In genomic region chr7:99497771-99498545, GRCh38 we compare ENCODE assay signal across 9 cellular contexts. TPM values are rescaled to one million over a fixed set of nuclear protein-coding genes. Genes with fewer than 3 reads are reported as not detected.
DNase-seq lines count a peak whose midpoint lies in the region; ATAC-seq, FAIRE-seq and TF ChIP-seq lines count a peak whose summit lies in the region.
"Had no signal": no experiment of that assay in that cellular context is flagged by ENCODE, and none has a peak within 500 bp of the region (broad histone marks: within the 10 kb centered on the region; RNA-seq: fewer than 3 reads in every experiment).

No MANE protein-coding gene starts in this region.

- CTCF ChIA-PET in activated naive CD4-positive, alpha-beta T cell treated with anti-CD3 and anti-CD28 coated beads, Interleukin-2, amount 10 ng/mL, durations not matched to agents 7 days and 5 days (lab: Charles Lee), result no interaction called here
- CTCF ChIA-PET in HepG2 (lab: Yijun Ruan, JAX; ENCODE audit: low intra/inter-chr PET ratio, low total read pairs), result no interaction called here

- no peak overlapping the region for H3K27ac ChIP-seq in HepG2 (ENCODE audit: extremely low read length, insufficient read depth, low read length)
- H3K27ac ChIP-seq in tibial artery, result no peak overlapping the region

- no peak overlapping the region for H2AFZ ChIP-seq in HepG2 (ENCODE audit: low read length)

- no peak for TF ChIP-seq RAD21 in HepG2 (CRISPR knock-in tag; IDR thresholded peaks at IDR 0.05)

- peaks cover 4% of the 10 kb centered on the region for H3K27me3 Mint-ChIP-seq in activated naive CD4-positive, alpha-beta T cell treated with anti-CD3 and anti-CD28 coated beads, Interleukin-2, amount 10 ng/mL, durations not matched to agents 7 days and 5 days
- no peaks in the 10 kb centered on the region for H3K27me3 Mint-ChIP-seq in activated naive CD8-positive, alpha-beta T cell

- H3K4me1 ChIP-seq in HepG2 (ENCODE audit: insufficient read depth, low read length) (peaks cover 17% of the 10 kb centered on the region), tibial artery (peaks cover 0 to 29% (median 23%) of the 10 kb centered on the region in 4 donors)

- H3K27me3 ChIP-seq in HepG2 (ENCODE audit: control insufficient read depth in 1 of 2, insufficient read depth in 2 of 2, low read length in 2 of 2) (no peaks in the 10 kb centered on the region; a peak in 1 of 5 replicates), tibial artery (no peaks in the 10 kb centered on the region)

- H3K36me3 ChIP-seq in HepG2 (replicated peaks in 1 of 2; ENCODE audit: control insufficient read depth in 1 of 2, insufficient read depth in 2 of 2, low read length in 2 of 2), result peaks cover 10 to 24% of the 10 kb centered on the region in 2 experiments
- peaks cover 38 to 56% (median 55%) of the 10 kb centered on the region in 3 donors for H3K36me3 ChIP-seq in tibial artery

- DNase-seq in activated naive CD4-positive, alpha-beta T cell treated with anti-CD3 and anti-CD28 coated beads, Interleukin-2, amount 10 ng/mL, durations not matched to agents 7 days and 5 days, result no peak
- no peak for DNase-seq in activated naive CD4-positive, alpha-beta T cell treated with Interleukin-2 at 50 U/mL for 16 hours
- DNase-seq in HepG2 (ENCODE audit: low spot score) (no peak), tibial artery (no peak), HUDEP-2 (lab: John Stamatoyannopoulos, UW; ENCODE audit: unreplicated experiment in 76 of 76) (no peak), NCI-H82 (lab: John Stamatoyannopoulos, UW) (no peak)
- DNase-seq: DMS 273 treated with DMSO at 0.1 percent for 48 hours had no signal

- TF ChIP-seq EP300 in HepG2 (IDR thresholded peaks at IDR 0.05; ENCODE audit: low read depth in 2 of 2, low read length in 2 of 2), result no peak
- no peak for TF ChIP-seq EP300 in HepG2 (CRISPR knock-in tag; IDR thresholded peaks at IDR 0.05; ENCODE audit: borderline replicate concordance)

- peak overlapping the region; percentile 96 for H3K4me3 Mint-ChIP-seq in activated naive CD4-positive, alpha-beta T cell treated with anti-CD3 and anti-CD28 coated beads, Interleukin-2, amount 10 ng/mL, durations not matched to agents 7 days and 5 days
- peak overlapping the region; percentile 99 for H3K4me3 Mint-ChIP-seq in activated naive CD8-positive, alpha-beta T cell

- H3K9ac ChIP-seq in HepG2 (ENCODE audit: insufficient read depth, low read depth, low read length), result peak overlapping the region; percentile 85

- H3K9me3 ChIP-seq in HepG2 (ENCODE audit: low read length), result no peaks in the 10 kb centered on the region
- H3K9me3 ChIP-seq in tibial artery, result peaks cover 0 to 22% (median 20%) of the 10 kb centered on the region in 3 donors

- 65% methylated on average over 6 of the region's 6 CpGs for WGBS in HepG2 (ENCODE audit: low lambda C conversion rate)

- peaks cover 16% of the 10 kb centered on the region for H3K9me3 Mint-ChIP-seq in activated naive CD4-positive, alpha-beta T cell treated with anti-CD3 and anti-CD28 coated beads, Interleukin-2, amount 10 ng/mL, durations not matched to agents 7 days and 5 days
- H3K9me3 Mint-ChIP-seq in activated naive CD8-positive, alpha-beta T cell (ENCODE audit: low read depth), result peaks cover 8% of the 10 kb centered on the region

- peaks cover 40% of the 10 kb centered on the region for H3K79me2 ChIP-seq in HepG2 (ENCODE audit: insufficient read depth, low read length)

- peaks cover 18% of the 10 kb centered on the region for H3K4me1 Mint-ChIP-seq in activated naive CD4-positive, alpha-beta T cell treated with anti-CD3 and anti-CD28 coated beads, Interleukin-2, amount 10 ng/mL, durations not matched to agents 7 days and 5 days
- H3K4me1 Mint-ChIP-seq in activated naive CD8-positive, alpha-beta T cell (ENCODE audit: low read depth), result peaks cover 27% of the 10 kb centered on the region

- in situ Hi-C loops in HepG2 (cut with HindIII; ENCODE audit: extremely low pct_ligation_motif_present, low pct_unique_long_range_greater_than_20kb), result no loop called here

- no peak for TF ChIP-seq POLR2A in HepG2 (IDR thresholded peaks at IDR 0.05; ENCODE audit: insufficient read depth in 1 of 2, low read depth in 2 of 2, low read length in 2 of 2)

- peak overlapping the region; percentile 100 for H3K27ac Mint-ChIP-seq in activated naive CD4-positive, alpha-beta T cell treated with anti-CD3 and anti-CD28 coated beads, Interleukin-2, amount 10 ng/mL, durations not matched to agents 7 days and 5 days
- H3K27ac Mint-ChIP-seq in activated naive CD8-positive, alpha-beta T cell, result peak overlapping the region; percentile 69

- H3K4me3 ChIP-seq in HepG2 (replicated peaks in 1 of 3; ENCODE audit: insufficient read depth in 1 of 3, low read depth in 2 of 3, low read length in 3 of 3) (peak overlapping the region; percentile 75 to 99 (median 98)), tibial artery (peak overlapping the region; percentile 90 to 96)

- no peak for FAIRE-seq in HepG2 (lab: Jason Lieb, UNC)

- peaks cover 60% of the 10 kb centered on the region for H3K36me3 Mint-ChIP-seq in activated naive CD4-positive, alpha-beta T cell treated with anti-CD3 and anti-CD28 coated beads, Interleukin-2, amount 10 ng/mL, durations not matched to agents 7 days and 5 days
- H3K36me3 Mint-ChIP-seq in activated naive CD8-positive, alpha-beta T cell, result peaks cover 20% of the 10 kb centered on the region

- peaks cover 17% of the 10 kb centered on the region for H4K20me1 ChIP-seq in HepG2 (ENCODE audit: insufficient read depth, low read length)

- POLR2A ChIA-PET in HepG2 (lab: Yijun Ruan, JAX), result interaction anchor here (1.0 kb wide), 1 partner anchor 32 kb away, joined by 3 read pairs; no protein-coding TSS in a partner anchor

- BruUV-seq in HepG2 (replicated peaks; lab: Mats Ljungman, UMichigan), result no TSS peak

- ATAC-seq in HepG2 (no peak), GM21447 (IDR thresholded peaks at IDR 0.05; ENCODE audit: unreplicated experiment) (no peak)

- intact Hi-C loops in HepG2 (cut with micrococcal nuclease; ENCODE audit: unreplicated experiment), result no loop called here
- intact Hi-C loops in tibial artery (cut with DNase I; ENCODE audit: low total_unique reads), result no loop called here

- peak overlapping the region; percentile 90 for H3K4me2 ChIP-seq in HepG2 (ENCODE audit: low read depth, low read length)

- TF ChIP-seq CTCF in HepG2 (CRISPR knock-in tag; IDR thresholded peaks at IDR 0.05), result no peak
- no peak for TF ChIP-seq CTCF in tibial artery (IDR thresholded peaks at IDR 0.05)

RNA-seq across cellular contexts. Expression of gene ZNF394, which starts 2.1 kb away (rescaled TPM):
- 18.7 and 19.6 TPM in 2 replicates for total RNA-seq in HepG2 (2016; rRNA removed; fragmentation: Illumina TruSeq; extraction: Trizol)
- total RNA-seq in HepG2 (2016; cell fraction: cytosol; rRNA removed; fragmentation: Illumina TruSeq; extraction: Trizol; ENCODE audit: low read depth), result 14.4 and 15.6 TPM in 2 replicates
- total RNA-seq in HepG2 (2016; cell fraction: insoluble cytoplasmic fraction; rRNA removed; fragmentation: Illumina TruSeq; extraction: Trizol), result 17.1 and 18.1 TPM in 2 replicates
- 18.0 and 18.1 TPM in 2 replicates for total RNA-seq in HepG2 (2016; cell fraction: membrane; rRNA removed; fragmentation: Illumina TruSeq; extraction: Trizol)
- 12.9 and 15.2 TPM in 2 replicates for total RNA-seq in HepG2 (2016; cell fraction: nucleus; rRNA removed; fragmentation: Illumina TruSeq; extraction: Trizol)
- 7.8 and 8.6 TPM in 2 replicates for polyA plus RNA-seq in HepG2 (2011; rRNA removed)
- 6.9 and 7.2 TPM in 2 replicates for polyA plus RNA-seq in HepG2 (2011; cell fraction: cytosol; rRNA removed)
- 9.1 and 13.1 TPM in 2 replicates for polyA plus RNA-seq in HepG2 (2011; cell fraction: nucleus; rRNA removed)
- polyA plus RNA-seq in HepG2 (2012), result 7.0 and 7.3 TPM in 2 replicates
- polyA plus RNA-seq in HepG2 (2016; cell fraction: cytosol; fragmentation: Illumina TruSeq; extraction: Trizol; ENCODE audit: low read depth), result 2.2 and 2.9 TPM in 2 replicates
- 12.0 and 13.7 TPM in 2 replicates for polyA plus RNA-seq in HepG2 (2016; cell fraction: insoluble cytoplasmic fraction; fragmentation: Illumina TruSeq; extraction: Trizol; ENCODE audit: low read depth)
- polyA plus RNA-seq in HepG2 (2016; cell fraction: membrane; fragmentation: Illumina TruSeq; extraction: Trizol; ENCODE audit: low read depth), result 4.1 and 4.3 TPM in 2 replicates
- polyA plus RNA-seq in HepG2 (2016; cell fraction: nucleus; fragmentation: Illumina TruSeq; extraction: Trizol; ENCODE audit: insufficient read depth, low read depth), result 20.5 and 23.9 TPM in 2 replicates
- 9.5 and 16.3 TPM in 2 replicates for polyA minus RNA-seq in HepG2 (2011; rRNA and poly(A)+ RNA removed; ENCODE audit: low replicate concordance)
- 7.2 and 9.4 TPM in 2 replicates for polyA minus RNA-seq in HepG2 (2011; cell fraction: cytosol; rRNA and poly(A)+ RNA removed)
- polyA minus RNA-seq in HepG2 (2011; cell fraction: nucleus; rRNA and poly(A)+ RNA removed), result 20.2 and 23.1 TPM in 2 replicates

RNA-seq across cellular contexts. Expression of gene ZKSCAN5, which starts 6.5 kb away (rescaled TPM):
- 11.7 and 14.4 TPM in 2 replicates for total RNA-seq in HepG2 (2016; rRNA removed; fragmentation: Illumina TruSeq; extraction: Trizol)
- total RNA-seq in HepG2 (2016; cell fraction: cytosol; rRNA removed; fragmentation: Illumina TruSeq; extraction: Trizol; ENCODE audit: low read depth), result 2.1 and 2.3 TPM in 2 replicates
- total RNA-seq in HepG2 (2016; cell fraction: insoluble cytoplasmic fraction; rRNA removed; fragmentation: Illumina TruSeq; extraction: Trizol), result 11.7 and 14.5 TPM in 2 replicates
- 7.0 and 7.8 TPM in 2 replicates for total RNA-seq in HepG2 (2016; cell fraction: membrane; rRNA removed; fragmentation: Illumina TruSeq; extraction: Trizol)
- 7.9 and 10.0 TPM in 2 replicates for total RNA-seq in HepG2 (2016; cell fraction: nucleus; rRNA removed; fragmentation: Illumina TruSeq; extraction: Trizol)
- polyA plus RNA-seq in HepG2 (2011; rRNA removed), result 5.2 and 5.5 TPM in 2 replicates
- polyA plus RNA-seq in HepG2 (2011; cell fraction: cytosol; rRNA removed), result 3.4 and 4.6 TPM in 2 replicates
- 4.1 and 5.2 TPM in 2 replicates for polyA plus RNA-seq in HepG2 (2011; cell fraction: nucleus; rRNA removed)
- polyA plus RNA-seq in HepG2 (2012), result 5.5 and 5.7 TPM in 2 replicates
- polyA plus RNA-seq in HepG2 (2016; cell fraction: cytosol; fragmentation: Illumina TruSeq; extraction: Trizol; ENCODE audit: low read depth), result 1.1 TPM in 2 replicates
- polyA plus RNA-seq in HepG2 (2016; cell fraction: insoluble cytoplasmic fraction; fragmentation: Illumina TruSeq; extraction: Trizol; ENCODE audit: low read depth), result 11.4 and 12.4 TPM in 2 replicates
- 3.6 and 3.8 TPM in 2 replicates for polyA plus RNA-seq in HepG2 (2016; cell fraction: membrane; fragmentation: Illumina TruSeq; extraction: Trizol; ENCODE audit: low read depth)
- polyA plus RNA-seq in HepG2 (2016; cell fraction: nucleus; fragmentation: Illumina TruSeq; extraction: Trizol; ENCODE audit: insufficient read depth, low read depth), result 12.5 and 12.6 TPM in 2 replicates
- 10.3 and 16.0 TPM in 2 replicates for polyA minus RNA-seq in HepG2 (2011; rRNA and poly(A)+ RNA removed; ENCODE audit: low replicate concordance)
- polyA minus RNA-seq in HepG2 (2011; cell fraction: cytosol; rRNA and poly(A)+ RNA removed), result 6.9 and 7.2 TPM in 2 replicates
- polyA minus RNA-seq in HepG2 (2011; cell fraction: nucleus; rRNA and poly(A)+ RNA removed), result 13.4 and 16.0 TPM in 2 replicates

RNA-seq across cellular contexts. Expression of gene ZNF789, which starts 25.3 kb away (rescaled TPM):
- total RNA-seq in HepG2 (2016; rRNA removed; fragmentation: Illumina TruSeq; extraction: Trizol), result 15.3 and 19.8 TPM in 2 replicates
- 3.7 and 4.4 TPM in 2 replicates for total RNA-seq in HepG2 (2016; cell fraction: cytosol; rRNA removed; fragmentation: Illumina TruSeq; extraction: Trizol; ENCODE audit: low read depth)
- total RNA-seq in HepG2 (2016; cell fraction: insoluble cytoplasmic fraction; rRNA removed; fragmentation: Illumina TruSeq; extraction: Trizol), result 15.1 and 21.5 TPM in 2 replicates
- total RNA-seq in HepG2 (2016; cell fraction: membrane; rRNA removed; fragmentation: Illumina TruSeq; extraction: Trizol), result 7.7 and 8.6 TPM in 2 replicates
- 26.7 and 33.3 TPM in 2 replicates for total RNA-seq in HepG2 (2016; cell fraction: nucleus; rRNA removed; fragmentation: Illumina TruSeq; extraction: Trizol)
- polyA plus RNA-seq in HepG2 (2011; rRNA removed), result 23.6 and 25.1 TPM in 2 replicates
- 5.3 and 6.0 TPM in 2 replicates for polyA plus RNA-seq in HepG2 (2011; cell fraction: cytosol; rRNA removed)
- 37.8 and 43.5 TPM in 2 replicates for polyA plus RNA-seq in HepG2 (2011; cell fraction: nucleus; rRNA removed)
- 14.1 and 19.0 TPM in 2 replicates for polyA plus RNA-seq in HepG2 (2012)
- polyA plus RNA-seq in HepG2 (2016; cell fraction: cytosol; fragmentation: Illumina TruSeq; extraction: Trizol; ENCODE audit: low read depth), result 1.8 and 2.2 TPM in 2 replicates
- polyA plus RNA-seq in HepG2 (2016; cell fraction: insoluble cytoplasmic fraction; fragmentation: Illumina TruSeq; extraction: Trizol; ENCODE audit: low read depth), result 13.3 and 13.4 TPM in 2 replicates
- polyA plus RNA-seq in HepG2 (2016; cell fraction: membrane; fragmentation: Illumina TruSeq; extraction: Trizol; ENCODE audit: low read depth), result 4.7 and 4.8 TPM in 2 replicates
- 98.8 and 103 TPM in 2 replicates for polyA plus RNA-seq in HepG2 (2016; cell fraction: nucleus; fragmentation: Illumina TruSeq; extraction: Trizol; ENCODE audit: insufficient read depth, low read depth)
- polyA minus RNA-seq in HepG2 (2011; rRNA and poly(A)+ RNA removed; ENCODE audit: low replicate concordance), result 12.0 and 13.0 TPM in 2 replicates
- 3.8 and 4.5 TPM in 2 replicates for polyA minus RNA-seq in HepG2 (2011; cell fraction: cytosol; rRNA and poly(A)+ RNA removed)
- polyA minus RNA-seq in HepG2 (2011; cell fraction: nucleus; rRNA and poly(A)+ RNA removed), result 35.5 and 38.5 TPM in 2 replicates

RNA-seq across cellular contexts. Expression of gene ATP5MF, which starts 32.0 kb away (rescaled TPM):
- 763 and 795 TPM in 2 replicates for total RNA-seq in HepG2 (2016; rRNA removed; fragmentation: Illumina TruSeq; extraction: Trizol)
- total RNA-seq in HepG2 (2016; cell fraction: cytosol; rRNA removed; fragmentation: Illumina TruSeq; extraction: Trizol; ENCODE audit: low read depth), result 192 and 225 TPM in 2 replicates
- total RNA-seq in HepG2 (2016; cell fraction: insoluble cytoplasmic fraction; rRNA removed; fragmentation: Illumina TruSeq; extraction: Trizol), result 739 and 853 TPM in 2 replicates
- total RNA-seq in HepG2 (2016; cell fraction: membrane; rRNA removed; fragmentation: Illumina TruSeq; extraction: Trizol), result 219 and 221 TPM in 2 replicates
- total RNA-seq in HepG2 (2016; cell fraction: nucleus; rRNA removed; fragmentation: Illumina TruSeq; extraction: Trizol), result 218 and 231 TPM in 2 replicates
- polyA plus RNA-seq in HepG2 (2011; rRNA removed), result 499 and 597 TPM in 2 replicates
- 2,085 and 3,530 TPM in 2 replicates for polyA plus RNA-seq in HepG2 (2011; cell fraction: cytosol; rRNA removed)
- polyA plus RNA-seq in HepG2 (2011; cell fraction: nucleus; rRNA removed), result 244 and 284 TPM in 2 replicates
- 637 and 680 TPM in 2 replicates for polyA plus RNA-seq in HepG2 (2012)
- 248 and 262 TPM in 2 replicates for polyA plus RNA-seq in HepG2 (2016; cell fraction: cytosol; fragmentation: Illumina TruSeq; extraction: Trizol; ENCODE audit: low read depth)
- polyA plus RNA-seq in HepG2 (2016; cell fraction: insoluble cytoplasmic fraction; fragmentation: Illumina TruSeq; extraction: Trizol; ENCODE audit: low read depth), result 929 and 1,047 TPM in 2 replicates
- polyA plus RNA-seq in HepG2 (2016; cell fraction: membrane; fragmentation: Illumina TruSeq; extraction: Trizol; ENCODE audit: low read depth), result 251 and 271 TPM in 2 replicates
- polyA plus RNA-seq in HepG2 (2016; cell fraction: nucleus; fragmentation: Illumina TruSeq; extraction: Trizol; ENCODE audit: insufficient read depth, low read depth), result 503 and 520 TPM in 2 replicates
- polyA minus RNA-seq in HepG2 (2011; rRNA and poly(A)+ RNA removed; ENCODE audit: low replicate concordance), result 52.9 and 245 TPM in 2 replicates
- 117 and 125 TPM in 2 replicates for polyA minus RNA-seq in HepG2 (2011; cell fraction: cytosol; rRNA and poly(A)+ RNA removed)
- polyA minus RNA-seq in HepG2 (2011; cell fraction: nucleus; rRNA and poly(A)+ RNA removed), result 49.1 and 56.3 TPM in 2 replicates

RNA-seq across cellular contexts. Expression of gene FAM200A, which starts 54.0 kb away (rescaled TPM):
- 6.3 and 10.4 TPM in 2 replicates for total RNA-seq in HepG2 (2016; rRNA removed; fragmentation: Illumina TruSeq; extraction: Trizol)
- total RNA-seq in HepG2 (2016; cell fraction: cytosol; rRNA removed; fragmentation: Illumina TruSeq; extraction: Trizol; ENCODE audit: low read depth), result 1.0 and 1.3 TPM in 2 replicates
- 6.0 and 8.6 TPM in 2 replicates for total RNA-seq in HepG2 (2016; cell fraction: insoluble cytoplasmic fraction; rRNA removed; fragmentation: Illumina TruSeq; extraction: Trizol)
- 3.2 and 3.9 TPM in 2 replicates for total RNA-seq in HepG2 (2016; cell fraction: membrane; rRNA removed; fragmentation: Illumina TruSeq; extraction: Trizol)
- 3.5 and 4.0 TPM in 2 replicates for total RNA-seq in HepG2 (2016; cell fraction: nucleus; rRNA removed; fragmentation: Illumina TruSeq; extraction: Trizol)
- 4.7 and 5.4 TPM in 2 replicates for polyA plus RNA-seq in HepG2 (2011; rRNA removed)
- polyA plus RNA-seq in HepG2 (2011; cell fraction: cytosol; rRNA removed), result 3.4 and 4.4 TPM in 2 replicates
- polyA plus RNA-seq in HepG2 (2011; cell fraction: nucleus; rRNA removed), result 0.87 and 1.9 TPM in 2 replicates
- 4.5 and 5.0 TPM in 2 replicates for polyA plus RNA-seq in HepG2 (2012)
- polyA plus RNA-seq in HepG2 (2016; cell fraction: cytosol; fragmentation: Illumina TruSeq; extraction: Trizol; ENCODE audit: low read depth), result 0.53 and 0.85 TPM in 2 replicates
- 8.3 and 10.1 TPM in 2 replicates for polyA plus RNA-seq in HepG2 (2016; cell fraction: insoluble cytoplasmic fraction; fragmentation: Illumina TruSeq; extraction: Trizol; ENCODE audit: low read depth)
- polyA plus RNA-seq in HepG2 (2016; cell fraction: membrane; fragmentation: Illumina TruSeq; extraction: Trizol; ENCODE audit: low read depth), result 1.4 and 1.9 TPM in 2 replicates
- polyA plus RNA-seq in HepG2 (2016; cell fraction: nucleus; fragmentation: Illumina TruSeq; extraction: Trizol; ENCODE audit: insufficient read depth, low read depth), result 5.9 and 6.7 TPM in 2 replicates
- 1.1 and 3.9 TPM in 2 replicates for polyA minus RNA-seq in HepG2 (2011; rRNA and poly(A)+ RNA removed; ENCODE audit: low replicate concordance)
- 2.8 and 3.8 TPM in 2 replicates for polyA minus RNA-seq in HepG2 (2011; cell fraction: cytosol; rRNA and poly(A)+ RNA removed)
- polyA minus RNA-seq in HepG2 (2011; cell fraction: nucleus; rRNA and poly(A)+ RNA removed), result 6.2 and 7.5 TPM in 2 replicates
